33 cellular contexts compared by ENCODE assay signal in genomic region chr12:111789779-111790178, GRCh38.
"Had no signal": no experiment of that assay in that cellular context is flagged by ENCODE, and none has a peak within 500 bp of the region (broad histone marks: within the 10 kb centered on the region; RNA-seq: fewer than 3 reads in every experiment).

No MANE protein-coding gene starts in this region.

- H3K4me2 ChIP-seq: KMS-11 had no signal

- H3K4me3 Mint-ChIP-seq: activated B cell treated with CpG ODN at 0.5 μM for 24 hours; activated CD4-positive, alpha-beta memory T cell treated with anti-CD3 and anti-CD28 coated beads, Interleukin-2, amount 10 ng/mL, durations not matched to agents 7 days and 5 days; activated CD8-positive, alpha-beta memory T cell treated with anti-CD3 and anti-CD28 coated beads, Interleukin-2, amount 10 ng/mL, durations not matched to agents 7 days and 5 days; activated naive CD4-positive, alpha-beta T cell treated with anti-CD3 and anti-CD28 coated beads, Interleukin-2, amount 10 ng/mL, durations not matched to agents 7 days and 5 days; activated naive CD8-positive, alpha-beta T cell treated with anti-CD3 and anti-CD28 coated beads for 36 hours; IgD-negative memory B cell; T-cell; T-helper 17 cell had no signal

- H3K9me3 ChIP-seq: ascending aorta, Peyer's patch, SJSA1 had no signal

- H3K27ac Mint-ChIP-seq: activated B cell treated with CpG ODN at 0.5 μM for 24 hours; activated CD4-positive, alpha-beta memory T cell treated with anti-CD3 and anti-CD28 coated beads, Interleukin-2, amount 10 ng/mL, durations not matched to agents 7 days and 5 days; activated CD8-positive, alpha-beta memory T cell treated with anti-CD3 and anti-CD28 coated beads, Interleukin-2, amount 10 ng/mL, durations not matched to agents 7 days and 5 days; activated naive CD4-positive, alpha-beta T cell treated with anti-CD3 and anti-CD28 coated beads, Interleukin-2, amount 10 ng/mL, durations not matched to agents 7 days and 5 days; activated naive CD8-positive, alpha-beta T cell treated with anti-CD3 and anti-CD28 coated beads for 36 hours; IgD-negative memory B cell; T-cell; T-helper 17 cell had no signal

- H3K4me3 ChIP-seq: ascending aorta, cardiac muscle cell, Peyer's patch, SJSA1 had no signal

- H3K36me3 Mint-ChIP-seq: activated CD8-positive, alpha-beta memory T cell treated with anti-CD3 and anti-CD28 coated beads, Interleukin-2, amount 10 ng/mL, durations not matched to agents 7 days and 5 days; activated naive CD4-positive, alpha-beta T cell treated with anti-CD3 and anti-CD28 coated beads, Interleukin-2, amount 10 ng/mL, durations not matched to agents 7 days and 5 days; activated naive CD8-positive, alpha-beta T cell treated with anti-CD3 and anti-CD28 coated beads for 36 hours; T-cell had no signal

- H3K4me1 ChIP-seq: ascending aorta, SJSA1 had no signal

- H3K27me3 Mint-ChIP-seq: activated B cell treated with CpG ODN at 0.5 μM for 24 hours; activated CD4-positive, alpha-beta memory T cell treated with anti-CD3 and anti-CD28 coated beads, Interleukin-2, amount 10 ng/mL, durations not matched to agents 7 days and 5 days; activated CD8-positive, alpha-beta memory T cell treated with anti-CD3 and anti-CD28 coated beads, Interleukin-2, amount 10 ng/mL, durations not matched to agents 7 days and 5 days; activated naive CD4-positive, alpha-beta T cell treated with anti-CD3 and anti-CD28 coated beads, Interleukin-2, amount 10 ng/mL, durations not matched to agents 7 days and 5 days; activated naive CD8-positive, alpha-beta T cell treated with anti-CD3 and anti-CD28 coated beads for 36 hours; IgD-negative memory B cell; T-cell; T-helper 17 cell had no signal

- ATAC-seq: activated CD8-positive, alpha-beta memory T cell treated with anti-CD3 and anti-CD28 coated beads, Interleukin-2, amount 10 ng/mL, durations not matched to agents 7 days and 5 days; PC-3; SK-N-SH treated with all-trans-retinoic acid at 6 μM for 48 hours; T-cell; T-helper 17 cell had no signal

- H3K4me1 Mint-ChIP-seq: activated B cell treated with CpG ODN at 0.5 μM for 24 hours; activated CD4-positive, alpha-beta memory T cell treated with anti-CD3 and anti-CD28 coated beads, Interleukin-2, amount 10 ng/mL, durations not matched to agents 7 days and 5 days; activated CD8-positive, alpha-beta memory T cell treated with anti-CD3 and anti-CD28 coated beads, Interleukin-2, amount 10 ng/mL, durations not matched to agents 7 days and 5 days; activated naive CD4-positive, alpha-beta T cell treated with anti-CD3 and anti-CD28 coated beads, Interleukin-2, amount 10 ng/mL, durations not matched to agents 7 days and 5 days; activated naive CD8-positive, alpha-beta T cell treated with anti-CD3 and anti-CD28 coated beads for 36 hours; T-cell; T-helper 17 cell had no signal

- H3K9me3 Mint-ChIP-seq: activated B cell treated with CpG ODN at 0.5 μM for 24 hours; activated CD4-positive, alpha-beta memory T cell treated with anti-CD3 and anti-CD28 coated beads, Interleukin-2, amount 10 ng/mL, durations not matched to agents 7 days and 5 days; activated naive CD4-positive, alpha-beta T cell treated with anti-CD3 and anti-CD28 coated beads, Interleukin-2, amount 10 ng/mL, durations not matched to agents 7 days and 5 days; activated naive CD8-positive, alpha-beta T cell treated with anti-CD3 and anti-CD28 coated beads for 36 hours; IgD-negative memory B cell; T-cell had no signal

- H3K27ac ChIP-seq: ascending aorta, cardiac muscle cell, KMS-11, Peyer's patch, SJSA1, VCaP had no signal

- H3K9ac ChIP-seq: KMS-11 had no signal

- H3K27me3 ChIP-seq: ascending aorta, cardiac muscle cell, Peyer's patch, SJSA1 had no signal

- DNase-seq: activated B cell treated with CpG ODN at 0.5 μM for 24 hours; activated CD4-positive, alpha-beta memory T cell treated with anti-CD3 and anti-CD28 coated beads, Interleukin-2, amount 10 ng/mL, durations not matched to agents 7 days and 5 days; activated CD4-positive, alpha-beta T cell treated with anti-CD3 and anti-CD28 coated beads for 48 hours; activated CD4-positive, CD25-positive, alpha-beta regulatory T cell treated with anti-CD3 and anti-CD28 coated beads, Interleukin-2, amount 50 U/mL, for 72 hours; activated CD8-positive, alpha-beta memory T cell treated with anti-CD3 and anti-CD28 coated beads for 24 hours; activated CD8-positive, alpha-beta memory T cell treated with anti-CD3 and anti-CD28 coated beads, Interleukin-2, amount 10 ng/mL, durations not matched to agents 7 days and 5 days; activated CD8-positive, alpha-beta memory T cell treated with anti-CD3 and anti-CD28 coated beads, Interleukin-2, amount 50 U/mL, for 48 hours; activated effector memory CD4-positive, alpha-beta T cell treated with Interleukin-2 at 50 U/mL for 16 hours; activated naive CD4-positive, alpha-beta T cell treated with anti-CD3 and anti-CD28 coated beads, Interleukin-2, amount 10 ng/mL, durations not matched to agents 7 days and 5 days; activated naive CD8-positive, alpha-beta T cell treated with anti-CD3 and anti-CD28 coated beads for 36 hours; activated T-cell treated with anti-CD3 and anti-CD28 coated beads, Interleukin-2, amount 50 U/mL, for 48 hours; NCI-H1092 treated with DMSO at 0.1 percent for 48 hours; NCI-H146; NCI-H187; NCI-H2029 treated with DMSO at 0.1 percent for 48 hours; NCI-H2107; NCI-H226; NCI-H446 treated with DMSO at 0.1 percent for 48 hours; NCI-H524; NCI-H748 treated with DMSO at 0.1 percent for 48 hours; PC-3; Peyer's patch; RPMI8226; SHP77 treated with DMSO at 0.1 percent for 48 hours; T-cell; T-helper 17 cell had no signal
